9 cellular contexts compared by ENCODE assay signal in the genomic region with DNA sequence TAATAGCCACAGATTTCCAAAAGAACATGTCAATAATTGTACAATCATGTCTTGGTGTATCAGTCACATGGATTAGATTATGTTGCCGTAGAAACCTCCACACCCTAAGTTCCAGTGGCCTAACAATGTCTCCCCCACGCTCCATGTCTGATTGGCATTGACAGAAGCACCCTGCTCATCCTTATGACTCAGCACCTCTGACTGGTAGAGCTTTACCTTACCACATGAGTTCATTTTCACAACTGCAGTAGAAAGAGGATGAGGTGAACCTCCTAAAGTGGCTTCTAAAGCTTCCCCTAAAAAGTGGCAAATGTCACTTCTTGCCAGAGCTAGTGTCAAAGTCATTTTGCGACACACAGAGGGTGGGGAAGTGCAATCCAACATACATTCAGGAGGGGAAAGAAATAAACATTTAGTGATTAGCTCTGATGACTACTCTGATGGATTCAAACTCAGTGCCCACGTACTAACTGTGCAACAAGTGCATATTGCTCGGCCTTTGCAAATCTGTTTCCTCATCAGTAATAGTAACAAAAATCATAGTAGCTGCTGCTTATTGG. TPM values are rescaled to one million over a fixed set of nuclear protein-coding genes. Genes with fewer than 3 reads are reported as not detected.
DNase-seq lines count a peak whose midpoint lies in the region; ATAC-seq and TF ChIP-seq lines count a peak whose summit lies in the region.
"Had no signal": no experiment of that assay in that cellular context is flagged by ENCODE, and none has a peak within 500 bp of the region (broad histone marks: within the 10 kb centered on the region; RNA-seq: fewer than 3 reads in every experiment).

No MANE protein-coding gene starts in this region.

- intact Hi-C loops in naive thymus-derived CD4-positive, alpha-beta T cell (cut with micrococcal nuclease) = no loop called here
- intact Hi-C loops in activated T-helper 1 cell treated with anti-CD3 and anti-CD28 coated beads, Interleukin-12 subunit alpha, Interleukin-12 subunit beta, Interleukin-2, Interleukin-4 antibody, amounts not matched to agents 30 ng/mL and 10 ng/mL and 1 ng/mL, durations not matched to agents 14 hours and 24 hours and 36 hours (cut with micrococcal nuclease) = no loop called here

- peaks cover 0 to 6% (median 5%) of the 10 kb centered on the region in 11 donors for H3K9me3 Mint-ChIP-seq in naive thymus-derived CD4-positive, alpha-beta T cell
- peaks cover 9% of the 10 kb centered on the region for H3K9me3 Mint-ChIP-seq in activated T-helper 1 cell treated with anti-CD3 and anti-CD28 coated beads, Interleukin-12 subunit alpha, Interleukin-12 subunit beta, Interleukin-2, Interleukin-4 antibody, amounts not matched to agents 30 ng/mL and 10 ng/mL and 1 ng/mL, durations not matched to agents 14 hours and 24 hours and 36 hours

- DNase-seq in NB4 (ENCODE audit: low read depth) (peak; percentile 64), NCI-H446 treated with DMSO at 0.1 percent for 48 hours (lab: John Stamatoyannopoulos, UW) (no peak), ACHN (no peak)
- DNase-seq in naive thymus-derived CD4-positive, alpha-beta T cell = no peak
- DNase-seq in activated T-helper 1 cell treated with anti-CD3 and anti-CD28 coated beads, Interleukin-12 subunit alpha, Interleukin-12 subunit beta, Interleukin-2, Interleukin-4 antibody, amounts not matched to agents 30 ng/mL and 10 ng/mL and 1 ng/mL, durations not matched to agents 14 hours and 24 hours and 36 hours (ENCODE audit: low spot score) = no peak
- DNase-seq: NCI-H1417 treated with DMSO at 0.1 percent for 48 hours had no signal

- no peaks in the 10 kb centered on the region for H3K4me1 ChIP-seq in naive thymus-derived CD4-positive, alpha-beta T cell (ENCODE audit: control insufficient read depth in 2 of 2, insufficient read depth in 2 of 2, low read length in 2 of 2)

- H3K27me3 Mint-ChIP-seq in naive thymus-derived CD4-positive, alpha-beta T cell = peaks cover 0 to 12% (median 6%) of the 10 kb centered on the region in 5 donors
- peaks cover 11% of the 10 kb centered on the region for H3K27me3 Mint-ChIP-seq in activated T-helper 1 cell treated with anti-CD3 and anti-CD28 coated beads, Interleukin-12 subunit alpha, Interleukin-12 subunit beta, Interleukin-2, Interleukin-4 antibody, amounts not matched to agents 30 ng/mL and 10 ng/mL and 1 ng/mL, durations not matched to agents 14 hours and 24 hours and 36 hours (ENCODE audit: insufficient read depth)

- no peaks in the 10 kb centered on the region for H3K9me3 ChIP-seq in naive thymus-derived CD4-positive, alpha-beta T cell (ENCODE audit: control insufficient read depth in 2 of 3, low read length in 3 of 3)

- H3K27ac ChIP-seq in naive thymus-derived CD4-positive, alpha-beta T cell (ENCODE audit: low read depth, low read length) = no peak overlapping the region

- no peaks in the 10 kb centered on the region for H3K27me3 ChIP-seq in naive thymus-derived CD4-positive, alpha-beta T cell (ENCODE audit: control insufficient read depth in 2 of 2, insufficient read depth in 2 of 2, low read length in 2 of 2)

- ATAC-seq in GM18868 (IDR thresholded peaks at IDR 0.05; ENCODE audit: unreplicated experiment) (peak; percentile 91), HG02759 (IDR thresholded peaks at IDR 0.05; ENCODE audit: unreplicated experiment) (peak; percentile 72)
- peak; percentile 66 for ATAC-seq in naive thymus-derived CD4-positive, alpha-beta T cell

- in situ Hi-C loops in ACHN (cut with HindIII; ENCODE audit: low pct_ligation_motif_present, low pct_unique_long_range_greater_than_20kb, low sequenced_read_pairs) = no loop called here

- POLR2A ChIA-PET in naive thymus-derived CD4-positive, alpha-beta T cell (lab: Charles Lee) = no interaction called here

- H3K36me3 Mint-ChIP-seq in naive thymus-derived CD4-positive, alpha-beta T cell = peaks cover 0 to 5% (median 0%) of the 10 kb centered on the region in 5 donors
- no peaks in the 10 kb centered on the region for H3K36me3 Mint-ChIP-seq in activated T-helper 1 cell treated with anti-CD3 and anti-CD28 coated beads, Interleukin-12 subunit alpha, Interleukin-12 subunit beta, Interleukin-2, Interleukin-4 antibody, amounts not matched to agents 30 ng/mL and 10 ng/mL and 1 ng/mL, durations not matched to agents 14 hours and 24 hours and 36 hours (ENCODE audit: low read depth)

- TF ChIP-seq POLR2A in NB4 (IDR thresholded peaks at IDR 0.05; ENCODE audit: extremely low read depth, insufficient read length) = no peak

- H3K4me3 ChIP-seq in NB4 (ENCODE audit: low read depth, low read length) = no peak overlapping the region
- H3K4me3 ChIP-seq in naive thymus-derived CD4-positive, alpha-beta T cell (ENCODE audit: low read length) = no peak overlapping the region

- H3K27ac Mint-ChIP-seq in naive thymus-derived CD4-positive, alpha-beta T cell = no peak overlapping the region
- H3K27ac Mint-ChIP-seq in activated T-helper 1 cell treated with anti-CD3 and anti-CD28 coated beads, Interleukin-12 subunit alpha, Interleukin-12 subunit beta, Interleukin-2, Interleukin-4 antibody, amounts not matched to agents 30 ng/mL and 10 ng/mL and 1 ng/mL, durations not matched to agents 14 hours and 24 hours and 36 hours = no peak overlapping the region

- no peak overlapping the region for H3K4me3 Mint-ChIP-seq in naive thymus-derived CD4-positive, alpha-beta T cell
- H3K4me3 Mint-ChIP-seq in activated T-helper 1 cell treated with anti-CD3 and anti-CD28 coated beads, Interleukin-12 subunit alpha, Interleukin-12 subunit beta, Interleukin-2, Interleukin-4 antibody, amounts not matched to agents 30 ng/mL and 10 ng/mL and 1 ng/mL, durations not matched to agents 14 hours and 24 hours and 36 hours = no peak overlapping the region

- CTCF ChIA-PET in naive thymus-derived CD4-positive, alpha-beta T cell (lab: Charles Lee) = no interaction called here

- no peak for TF ChIP-seq CTCF in NB4 (IDR thresholded peaks at IDR 0.05; ENCODE audit: low read depth, low read length)

- no peaks in the 10 kb centered on the region for H3K36me3 ChIP-seq in naive thymus-derived CD4-positive, alpha-beta T cell (ENCODE audit: control insufficient read depth in 2 of 3, insufficient read depth in 3 of 3, low read length in 3 of 3)

- no peaks in the 10 kb centered on the region for H3K4me1 Mint-ChIP-seq in naive thymus-derived CD4-positive, alpha-beta T cell
- peaks cover 5% of the 10 kb centered on the region for H3K4me1 Mint-ChIP-seq in activated T-helper 1 cell treated with anti-CD3 and anti-CD28 coated beads, Interleukin-12 subunit alpha, Interleukin-12 subunit beta, Interleukin-2, Interleukin-4 antibody, amounts not matched to agents 30 ng/mL and 10 ng/mL and 1 ng/mL, durations not matched to agents 14 hours and 24 hours and 36 hours (ENCODE audit: low read depth)

RNA-seq across cellular contexts. Expression of a gene that starts 30.6 kb away (rescaled TPM):
- total RNA-seq in naive thymus-derived CD4-positive, alpha-beta T cell = not detected
- not detected for polyA plus RNA-seq in naive thymus-derived CD4-positive, alpha-beta T cell
- not detected in 2 replicates for total RNA-seq in activated T-helper 1 cell treated with anti-CD3 and anti-CD28 coated beads, Interleukin-12 subunit alpha, Interleukin-12 subunit beta, Interleukin-2, Interleukin-4 antibody, amounts not matched to agents 30 ng/mL and 10 ng/mL and 1 ng/mL, durations not matched to agents 14 hours and 24 hours and 36 hours
- total RNA-seq: dermis microvascular lymphatic vessel endothelial cell had no signal

RNA-seq across cellular contexts. Expression of a gene that starts 39.5 kb away (rescaled TPM):
- total RNA-seq in naive thymus-derived CD4-positive, alpha-beta T cell = 10 to 100 TPM; 22.5 to 51.1 (median 33.3) TPM
- 1 to 10 TPM; 4.4 to 7.3 TPM for polyA plus RNA-seq in naive thymus-derived CD4-positive, alpha-beta T cell
- total RNA-seq in activated T-helper 1 cell treated with anti-CD3 and anti-CD28 coated beads, Interleukin-12 subunit alpha, Interleukin-12 subunit beta, Interleukin-2, Interleukin-4 antibody, amounts not matched to agents 30 ng/mL and 10 ng/mL and 1 ng/mL, durations not matched to agents 14 hours and 24 hours and 36 hours = 29.0 and 30.9 TPM in 2 replicates

RNA-seq across cellular contexts. Expression of a gene that starts 51.8 kb away (rescaled TPM):
- 10 to 100 TPM; 28.7 to 49.8 (median 42.7) TPM for total RNA-seq in naive thymus-derived CD4-positive, alpha-beta T cell
- polyA plus RNA-seq in naive thymus-derived CD4-positive, alpha-beta T cell = 10 to 100 TPM; 16.6 to 33.7 TPM
- 42.3 and 45.2 TPM in 2 replicates for total RNA-seq in activated T-helper 1 cell treated with anti-CD3 and anti-CD28 coated beads, Interleukin-12 subunit alpha, Interleukin-12 subunit beta, Interleukin-2, Interleukin-4 antibody, amounts not matched to agents 30 ng/mL and 10 ng/mL and 1 ng/mL, durations not matched to agents 14 hours and 24 hours and 36 hours
